8 cellular contexts compared by ENCODE assay signal in the genomic region with DNA sequence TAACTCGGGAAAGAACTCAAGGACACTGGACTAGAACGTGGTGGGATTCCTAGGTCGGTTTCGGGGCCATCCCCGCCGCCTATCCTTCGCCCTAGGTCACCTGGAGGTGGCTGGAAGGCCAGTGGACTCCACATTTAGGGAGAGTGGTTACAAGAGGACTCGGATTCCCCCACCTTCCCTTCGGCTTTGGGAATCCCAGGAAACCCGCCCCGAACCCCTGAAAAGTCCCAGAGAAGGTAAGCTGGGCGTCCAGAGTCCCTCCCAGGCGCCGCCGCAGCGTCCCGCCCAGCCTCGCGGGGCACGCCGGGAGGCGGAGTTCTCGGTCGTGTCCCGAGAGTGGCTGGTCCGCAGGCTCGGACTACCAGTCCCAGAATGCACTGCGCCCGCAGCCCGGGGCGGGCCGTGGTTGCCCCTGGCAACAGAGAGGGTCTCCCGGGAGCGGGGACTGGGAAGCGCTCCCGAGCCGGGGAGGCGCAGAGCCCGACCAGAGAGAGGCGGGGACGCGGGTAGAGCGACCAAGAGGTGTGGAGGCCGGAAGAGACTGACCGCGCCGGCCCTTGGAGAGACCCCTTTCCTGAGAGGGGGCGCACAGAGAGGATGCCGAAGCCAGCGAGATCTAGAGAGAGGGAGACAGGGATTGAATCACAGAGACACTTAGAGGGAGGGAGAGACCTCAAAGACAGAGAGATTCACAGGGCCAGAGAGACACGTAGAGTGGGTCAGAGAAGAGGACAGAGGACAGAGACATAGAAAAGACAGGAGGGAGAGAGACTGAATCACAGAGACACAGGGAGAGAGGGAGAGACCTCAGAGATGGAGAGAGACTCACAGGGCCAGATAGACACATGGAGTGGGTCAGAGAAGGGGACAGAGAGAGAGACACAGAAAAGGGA. TPM values are rescaled to one million over a fixed set of nuclear protein-coding genes. Genes with fewer than 3 reads are reported as not detected.
A peak's percentile ranks its signal among the peaks of the same experiment; 100 is the strongest.
DNase-seq lines count a peak whose midpoint lies in the region; ATAC-seq and TF ChIP-seq lines count a peak whose summit lies in the region.

No MANE protein-coding gene starts in this region.

- H3K4me3 Mint-ChIP-seq in activated naive CD8-positive, alpha-beta T cell treated with anti-CD3 and anti-CD28 coated beads for 36 hours: no peak overlapping the region

- H3K9me3 Mint-ChIP-seq in activated naive CD8-positive, alpha-beta T cell treated with anti-CD3 and anti-CD28 coated beads for 36 hours: peaks cover 2% of the 10 kb centered on the region

- intact Hi-C loops in head of caudate nucleus (cut with DNase I): no loop called here

- TF ChIP-seq CTCF in C4-2B (conservative IDR thresholded peaks at IDR 0.05) (no peak), omental fat pad (IDR thresholded peaks at IDR 0.05) (no peak)

- H3K4me1 Mint-ChIP-seq in activated naive CD8-positive, alpha-beta T cell treated with anti-CD3 and anti-CD28 coated beads for 36 hours: peaks cover 39% of the 10 kb centered on the region

- peaks cover 18% of the 10 kb centered on the region for H3K36me3 Mint-ChIP-seq in activated naive CD8-positive, alpha-beta T cell treated with anti-CD3 and anti-CD28 coated beads for 36 hours

- peaks cover 18% of the 10 kb centered on the region for H3K27me3 Mint-ChIP-seq in activated naive CD8-positive, alpha-beta T cell treated with anti-CD3 and anti-CD28 coated beads for 36 hours

- peak in 73 of 76 experiments; percentile 10 to 87 (median 69) for DNase-seq in HUDEP-2 (lab: John Stamatoyannopoulos, UW; ENCODE audit: unreplicated experiment in 76 of 76)
- peak; percentile 90 for DNase-seq in SK-N-DZ (ENCODE audit: low spot score)
- DNase-seq in activated naive CD8-positive, alpha-beta T cell treated with anti-CD3 and anti-CD28 coated beads for 36 hours: peak; percentile 87
- peak; percentile 88 to 98 (median 96) for DNase-seq in head of caudate nucleus
- DNase-seq in omental fat pad (ENCODE audit: low spot score): peak; percentile 78
- peak; percentile 49 to 99 (median 86) for DNase-seq in substantia nigra (lab: John Stamatoyannopoulos, UW)

- H3K27ac ChIP-seq in C4-2B (peak overlapping the region; percentile 16; the same call in 1 of the 2 replicates), substantia nigra (ENCODE audit: low read depth, low read length, poor library complexity, severe bottlenecking) (peak overlapping the region; percentile 61)

- ATAC-seq in GM19467 (IDR thresholded peaks at IDR 0.05; ENCODE audit: unreplicated experiment) (peak; percentile 86), omental fat pad (ENCODE audit: low FRiP score) (peak; percentile 94)

- H3K27ac Mint-ChIP-seq in activated naive CD8-positive, alpha-beta T cell treated with anti-CD3 and anti-CD28 coated beads for 36 hours: no peak overlapping the region

RNA-seq across cellular contexts. Expression of gene PRKCG, which starts 2.6 kb away (rescaled TPM):
- polyA plus RNA-seq in SK-N-DZ (2014; cell fraction: cytosol; rRNA removed): 1.2 TPM in 1 of 2 replicates, not detected in the other
- polyA plus RNA-seq in SK-N-DZ (2014; cell fraction: nucleus; rRNA removed): 0.39 and 1.2 TPM in 2 replicates
- under 1 TPM in 1 of 2 experiments, not detected in 1; 0.35 TPM for total RNA-seq in activated naive CD8-positive, alpha-beta T cell treated with anti-CD3 and anti-CD28 coated beads for 36 hours
- not detected for total RNA-seq in omental fat pad

RNA-seq across cellular contexts. Expression of gene MYADM, which starts 11.7 kb away (rescaled TPM):
- polyA plus RNA-seq in SK-N-DZ (2014; cell fraction: cytosol; rRNA removed): 9.7 and 11.8 TPM in 2 replicates
- polyA plus RNA-seq in SK-N-DZ (2014; cell fraction: nucleus; rRNA removed): 2.2 and 3.7 TPM in 2 replicates
- 10 to 100 TPM; 30.9 to 32.1 TPM for total RNA-seq in activated naive CD8-positive, alpha-beta T cell treated with anti-CD3 and anti-CD28 coated beads for 36 hours
- total RNA-seq in omental fat pad: 100 to 1,000 TPM in 2 of 4 donors, 10 to 100 TPM in 2; 50.6 to 346 (median 97.8) TPM

RNA-seq across cellular contexts. Expression of gene CACNG7, which starts 29.7 kb away (rescaled TPM):
- 6.4 and 12.2 TPM in 2 replicates for polyA plus RNA-seq in SK-N-DZ (2014; cell fraction: cytosol; rRNA removed)
- 4.7 and 8.1 TPM in 2 replicates for polyA plus RNA-seq in SK-N-DZ (2014; cell fraction: nucleus; rRNA removed)
- not detected for total RNA-seq in activated naive CD8-positive, alpha-beta T cell treated with anti-CD3 and anti-CD28 coated beads for 36 hours
- total RNA-seq in omental fat pad: not detected

RNA-seq across cellular contexts. Expression of gene NLRP12, which starts 55.3 kb away (rescaled TPM):
- not detected in 2 replicates for polyA plus RNA-seq in SK-N-DZ (2014; cell fraction: cytosol; rRNA removed)
- polyA plus RNA-seq in SK-N-DZ (2014; cell fraction: nucleus; rRNA removed): not detected in 2 replicates
- total RNA-seq in activated naive CD8-positive, alpha-beta T cell treated with anti-CD3 and anti-CD28 coated beads for 36 hours: under 1 TPM; 0.06 TPM
- 1 to 10 TPM in 3 of 4 donors, under 1 TPM in 1; 0.46 to 9.6 (median 1.6) TPM for total RNA-seq in omental fat pad

Comparison
In these comparisons a context has a peak if more than half of its experiments do, and no peak if none do; other contexts are left out.
1. Peak in every context shown above with its lines: DNase-seq, ATAC-seq and H3K27ac ChIP-seq.